8 cellular contexts compared by ENCODE assay signal in the genomic region with DNA sequence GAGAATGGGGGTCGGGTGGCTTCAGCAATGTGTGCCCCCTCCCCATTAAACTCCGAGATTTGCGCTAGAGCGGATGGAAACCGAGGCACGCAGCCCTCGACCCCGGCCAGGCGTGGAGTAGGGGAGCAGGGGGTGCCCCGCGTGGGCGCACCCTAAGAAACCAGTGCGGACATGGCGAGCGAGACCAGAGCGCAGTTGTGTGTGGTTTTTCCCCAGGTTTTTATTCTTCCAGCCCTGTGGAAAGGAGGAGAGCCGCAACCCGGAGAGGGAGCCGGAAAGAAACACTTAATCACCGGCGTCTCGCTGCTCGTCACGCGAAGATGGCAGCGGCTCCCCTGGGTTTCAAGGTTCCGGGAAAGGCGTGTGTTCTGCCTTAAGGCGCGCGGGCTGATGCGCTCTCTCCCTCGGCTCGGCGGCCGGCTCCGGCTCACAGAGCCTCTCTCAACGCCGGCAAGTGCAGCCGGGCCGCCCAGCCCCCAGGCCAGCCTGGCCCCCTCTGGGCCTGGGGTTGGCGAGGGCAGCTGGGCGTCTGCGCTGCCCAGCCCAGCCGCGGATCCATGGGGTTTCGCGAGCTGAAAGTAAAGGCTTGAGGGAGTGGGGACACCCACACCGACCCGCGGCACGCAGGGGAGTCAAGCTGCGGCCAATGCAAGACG.
DNase-seq lines count a peak whose midpoint lies in the region; ATAC-seq and TF ChIP-seq lines count a peak whose summit lies in the region.

No MANE protein-coding gene starts in this region.

- H2BK5ac ChIP-seq in mesenchymal stem cell (ENCODE audit: low read depth, low read length, poor library complexity, severe bottlenecking) = peak overlapping the region; percentile 73

- H2AFZ ChIP-seq in mesenchymal stem cell (ENCODE audit: low read depth, low read length) = no peak overlapping the region

- H2BK12ac ChIP-seq in mesenchymal stem cell (ENCODE audit: low read length in 2 of 2) = peak overlapping the region in 1 of 2 experiments; percentile 96

- H3K36me3 Mint-ChIP-seq in dendritic cell treated with granulocyte-macrophage colony-stimulating factor and Interleukin-4, amounts not matched to agents 40 ng/mL and 50 ng/mL, for 4 days (ENCODE audit: low read depth) = no peaks in the 10 kb centered on the region

- no peak overlapping the region for H3K23ac ChIP-seq in mesenchymal stem cell (ENCODE audit: low read length in 2 of 2)

- peak overlapping the region; percentile 76 for H3K9ac ChIP-seq in mesenchymal stem cell (ENCODE audit: low read length)

- peak overlapping the region; percentile 66 for H2AK5ac ChIP-seq in mesenchymal stem cell (ENCODE audit: low read length, severe bottlenecking)

- H3K9me3 ChIP-seq in mesenchymal stem cell (ENCODE audit: control insufficient read depth, low read length) (no peaks in the 10 kb centered on the region), tibial nerve (no peaks in the 10 kb centered on the region)

- H2BK120ac ChIP-seq in mesenchymal stem cell (ENCODE audit: low read depth, low read length) = peak overlapping the region; percentile 79

- peak overlapping the region in 1 of 2 experiments; percentile 86 for H3K14ac ChIP-seq in mesenchymal stem cell (ENCODE audit: low read length in 2 of 2)

- peak overlapping the region; percentile 35 to 89 for H3K4ac ChIP-seq in mesenchymal stem cell (ENCODE audit: low read depth in 1 of 2, low read length in 2 of 2)

- no peaks in the 10 kb centered on the region for H3K9me3 Mint-ChIP-seq in dendritic cell treated with granulocyte-macrophage colony-stimulating factor and Interleukin-4, amounts not matched to agents 40 ng/mL and 50 ng/mL, for 4 days

- H3K4me1 Mint-ChIP-seq in dendritic cell treated with granulocyte-macrophage colony-stimulating factor and Interleukin-4, amounts not matched to agents 40 ng/mL and 50 ng/mL, for 4 days (ENCODE audit: low read depth) = peaks cover 46% of the 10 kb centered on the region

- H3K4me1 ChIP-seq in mesenchymal stem cell (ENCODE audit: control insufficient read depth, insufficient read depth, low read depth, low read length) = peaks cover 37% of the 10 kb centered on the region
- H3K4me1 ChIP-seq in tibial nerve = peaks cover 0 to 59% (median 19%) of the 10 kb centered on the region in 4 donors

- no peak for TF ChIP-seq EP300 in tibial nerve (IDR thresholded peaks at IDR 0.05)

- H3K4me3 ChIP-seq in mesenchymal stem cell (ENCODE audit: insufficient read depth in 1 of 2, low read depth in 1 of 2, low read length in 2 of 2) = peak overlapping the region; percentile 44 to 72
- H3K4me3 ChIP-seq in tibial nerve = peak overlapping the region; percentile 23 to 56 (median 39)

- H2BK15ac ChIP-seq in mesenchymal stem cell (ENCODE audit: low read depth, poor library complexity, severe bottlenecking) = peak overlapping the region; percentile 69

- 2% methylated on average over 40 of the region's 54 CpGs for WGBS in mesenchymal stem cell
- WGBS in tibial nerve, 2 donors = 0 to 13% methylated on average over 10 to 44 of the region's 54 CpGs

- no peak for TF ChIP-seq POLR2A in tibial nerve (IDR thresholded peaks at IDR 0.05)

- H3K27me3 Mint-ChIP-seq in dendritic cell treated with granulocyte-macrophage colony-stimulating factor and Interleukin-4, amounts not matched to agents 40 ng/mL and 50 ng/mL, for 4 days = peaks cover 21% of the 10 kb centered on the region

- DNase-seq in GM10248 (ENCODE audit: extremely low spot score) = peak; percentile 20
- DNase-seq in T follicular helper cell (ENCODE audit: low read depth) = peak; percentile 30
- peak; percentile 86 for DNase-seq in mesenchymal stem cell
- DNase-seq in tibial nerve (ENCODE audit: low spot score in 2 of 2) = no peak
- DNase-seq in NCI-H524 (lab: John Stamatoyannopoulos, UW) = no peak

- POLR2A ChIA-PET in GM10248 (lab: Yijun Ruan, JAX) = no interaction called here

- H3K4me2 ChIP-seq in mesenchymal stem cell (ENCODE audit: low read length, poor library complexity, severe bottlenecking) = peak overlapping the region; percentile 74

- H4K91ac ChIP-seq in mesenchymal stem cell (ENCODE audit: low read length) = peak overlapping the region; percentile 98

- TF ChIP-seq CTCF in GM10248 (IDR thresholded peaks at IDR 0.05; ENCODE audit: control extremely low read depth, extremely low read depth, low read depth, missing control alignments) = no peak
- TF ChIP-seq CTCF in tibial nerve (IDR thresholded peaks at IDR 0.05) = no peak

- peak overlapping the region; percentile 59 for H3K27ac ChIP-seq in mesenchymal stem cell (ENCODE audit: low read length, poor library complexity, severe bottlenecking)
- peak overlapping the region; percentile 62 to 96 (median 94) for H3K27ac ChIP-seq in tibial nerve

- H3K4me3 Mint-ChIP-seq in dendritic cell treated with granulocyte-macrophage colony-stimulating factor and Interleukin-4, amounts not matched to agents 40 ng/mL and 50 ng/mL, for 4 days = peak overlapping the region; percentile 71

- H3K79me1 ChIP-seq in mesenchymal stem cell (replicated peaks; ENCODE audit: low read length, poor library complexity, severe bottlenecking) = peaks cover 2% of the 10 kb centered on the region

- ATAC-seq in GM18520 (IDR thresholded peaks at IDR 0.05; ENCODE audit: unreplicated experiment) (no peak), HG03135 (IDR thresholded peaks at IDR 0.05; ENCODE audit: unreplicated experiment) (no peak)

- peak overlapping the region; percentile 92 to 93 for H3K18ac ChIP-seq in mesenchymal stem cell (ENCODE audit: low read depth in 1 of 2, low read length in 2 of 2)

- H3K27ac Mint-ChIP-seq in dendritic cell treated with granulocyte-macrophage colony-stimulating factor and Interleukin-4, amounts not matched to agents 40 ng/mL and 50 ng/mL, for 4 days = peak overlapping the region; percentile 86

- H3K36me3 ChIP-seq in mesenchymal stem cell (ENCODE audit: control insufficient read depth in 1 of 2, insufficient read depth in 2 of 2, low read depth in 1 of 2, low read length in 2 of 2) (no peaks in the 10 kb centered on the region), tibial nerve (no peaks in the 10 kb centered on the region)

- H3K27me3 ChIP-seq in mesenchymal stem cell (ENCODE audit: control insufficient read depth in 1 of 2, insufficient read depth in 1 of 2, low read length in 2 of 2) = peaks cover 0 to 61% of the 10 kb centered on the region in 2 experiments
- H3K27me3 ChIP-seq in tibial nerve = peaks cover 0 to 47% of the 10 kb centered on the region in 2 donors

- H4K8ac ChIP-seq in mesenchymal stem cell (ENCODE audit: low read length) = peak overlapping the region; percentile 85

- CTCF ChIA-PET in GM10248 (lab: Yijun Ruan, JAX) = no interaction called here

- intact Hi-C loops in dendritic cell treated with granulocyte-macrophage colony-stimulating factor and Interleukin-4, amounts not matched to agents 40 ng/mL and 50 ng/mL, for 4 days (cut with micrococcal nuclease) = loop anchor here (5.0 kb wide), 1 partner anchor 36 kb away; no protein-coding TSS in a partner anchor

Comparison
In these comparisons a context has a peak if more than half of its experiments do, and no peak if none do; other contexts are left out.
1. DNase-seq: peak in GM10248 (single experiment), T follicular helper cell (single experiment) and mesenchymal stem cell (single experiment); none in tibial nerve (0 of 2) and NCI-H524 (0 of 2).